Comparison of ENCODE assay signal across 1 cellular context in the genomic region with DNA sequence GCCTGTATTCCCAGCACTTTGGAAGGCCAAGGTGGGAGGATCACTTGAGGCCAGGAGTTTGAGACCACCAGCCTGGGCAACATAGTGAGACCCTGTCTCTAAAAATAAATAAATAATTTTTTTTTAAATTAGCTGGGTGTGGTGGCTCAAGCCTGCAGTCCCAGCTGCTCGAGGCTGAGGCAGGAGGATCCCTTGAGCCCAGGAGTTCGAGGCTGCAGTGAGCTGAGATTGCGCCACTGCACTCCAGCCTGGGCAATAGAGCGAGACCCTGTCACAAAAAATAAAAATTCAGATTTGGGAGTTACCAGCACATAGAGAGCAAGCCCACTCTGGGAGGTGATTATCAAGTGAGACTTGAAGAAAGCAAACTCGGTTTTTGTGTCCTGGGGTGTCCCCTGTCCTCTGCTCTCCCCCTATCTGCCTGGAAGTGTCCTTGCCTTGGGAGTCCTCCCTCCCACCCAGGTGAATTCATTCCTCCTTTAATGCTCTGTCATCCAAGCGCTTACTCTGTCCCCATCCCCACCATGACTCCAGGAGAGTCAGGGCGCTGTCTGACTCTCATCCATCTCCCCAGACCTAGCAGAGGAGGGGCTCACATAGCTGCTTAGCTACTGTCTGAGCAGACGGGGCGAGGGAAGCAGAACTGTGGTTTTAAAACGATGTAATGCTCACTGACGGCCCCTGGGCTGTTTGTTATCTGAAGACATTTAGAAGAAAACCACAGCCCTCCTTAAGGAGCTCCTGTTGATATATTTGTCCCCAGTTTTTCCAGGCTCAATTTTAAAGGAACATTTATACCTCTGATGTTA.
TF ChIP-seq lines count a peak whose summit lies in the region.

No MANE protein-coding gene starts in this region.

TF ChIP-seq in HepG2, 621 proteins besides CTCF, POLR2A, EP300 and RAD21 (continued from another document):
- TF ChIP-seq ARID5B (CRISPR knock-in tag; IDR thresholded peaks at IDR 0.05) (no peak), MED13 (CRISPR knock-in tag; IDR thresholded peaks at IDR 0.05) (no peak), RBM22 (optimal IDR thresholded peaks at IDR 0.05; ENCODE audit: low read length) (peak; percentile 75)
